In genomic region chr6:130207979-130208649, GRCh38 we compare ENCODE assay signal across 17 cellular contexts. TPM values are rescaled to one million over a fixed set of nuclear protein-coding genes. Genes with fewer than 3 reads are reported as not detected.
DNase-seq lines count a peak whose midpoint lies in the region; ATAC-seq and TF ChIP-seq lines count a peak whose summit lies in the region.
"Had no signal": no experiment of that assay in that cellular context is flagged by ENCODE, and none has a peak within 500 bp of the region (broad histone marks: within the 10 kb centered on the region; RNA-seq: fewer than 3 reads in every experiment).

No MANE protein-coding gene starts in this region.

- TF ChIP-seq CTCF in natural killer cell (IDR thresholded peaks at IDR 0.05): no peak

- peaks cover 64% of the 10 kb centered on the region for H3K4me1 ChIP-seq in CD8-positive, alpha-beta memory T cell (ENCODE audit: insufficient read depth, low read length)
- H3K4me1 ChIP-seq: Caco-2, HAP-1 had no signal

- H3K36me3 Mint-ChIP-seq in CD8-positive, alpha-beta memory T cell: peaks cover 39 to 92% (median 47%) of the 10 kb centered on the region in 3 donors
- peaks cover 83% of the 10 kb centered on the region for H3K36me3 Mint-ChIP-seq in central memory CD8-positive, alpha-beta T cell (ENCODE audit: insufficient read depth)
- peaks cover 35% of the 10 kb centered on the region for H3K36me3 Mint-ChIP-seq in natural killer cell

- DNase-seq in CD8-positive, alpha-beta memory T cell: no peak
- DNase-seq in central memory CD8-positive, alpha-beta T cell (ENCODE audit: low spot score in 2 of 2): no peak
- DNase-seq in natural killer cell: no peak
- DNase-seq in glomerular visceral epithelial cell (ENCODE audit: extremely low spot score): no peak
- DNase-seq in A172 (ENCODE audit: low spot score): no peak
- DNase-seq: Caco-2; CD4-positive, alpha-beta T cell; DMS153; DND-41; GOT3; HFFc6 had no signal

- POLR2A ChIA-PET in CD8-positive, alpha-beta memory T cell (lab: Charles Lee): interaction anchor here (0.6 kb wide), 1 partner anchor 91 kb away, joined by 3 read pairs; no protein-coding TSS in a partner anchor

- H3K27me3 ChIP-seq in CD8-positive, alpha-beta memory T cell (ENCODE audit: insufficient read depth, low read length, poor library complexity, severe bottlenecking): no peaks in the 10 kb centered on the region
- H3K27me3 ChIP-seq: BLaER1 had no signal

- peak overlapping the region; percentile 40 to 92 (median 80) for H3K27ac Mint-ChIP-seq in CD8-positive, alpha-beta memory T cell
- H3K27ac Mint-ChIP-seq in central memory CD8-positive, alpha-beta T cell (ENCODE audit: low read depth): peak overlapping the region; percentile 68
- peak overlapping the region; percentile 89 to 90 for H3K27ac Mint-ChIP-seq in natural killer cell
- H3K27ac Mint-ChIP-seq: B cell; CD4-positive, alpha-beta T cell; HFFc6 had no signal

- no peak for ATAC-seq in central memory CD8-positive, alpha-beta T cell (replicated peaks; ENCODE audit: extremely low read depth, poor library complexity, severe bottlenecking)
- ATAC-seq in natural killer cell: peak; percentile 36 to 73 (median 63)
- ATAC-seq in HG03520 (IDR thresholded peaks at IDR 0.05; ENCODE audit: unreplicated experiment): no peak
- no peak for ATAC-seq in HG02798 (IDR thresholded peaks at IDR 0.05; ENCODE audit: poor library complexity, unreplicated experiment)

- H3K9me3 Mint-ChIP-seq in CD8-positive, alpha-beta memory T cell: no peaks in the 10 kb centered on the region
- no peaks in the 10 kb centered on the region for H3K9me3 Mint-ChIP-seq in central memory CD8-positive, alpha-beta T cell
- H3K9me3 Mint-ChIP-seq in natural killer cell: no peaks in the 10 kb centered on the region
- H3K9me3 Mint-ChIP-seq: CD4-positive, alpha-beta T cell; HFFc6 had no signal

- no peaks in the 10 kb centered on the region for H3K27me3 Mint-ChIP-seq in CD8-positive, alpha-beta memory T cell
- no peaks in the 10 kb centered on the region for H3K27me3 Mint-ChIP-seq in central memory CD8-positive, alpha-beta T cell
- no peaks in the 10 kb centered on the region for H3K27me3 Mint-ChIP-seq in natural killer cell (ENCODE audit: low read depth in 2 of 2)
- H3K27me3 Mint-ChIP-seq: B cell; CD4-positive, alpha-beta T cell had no signal

- H3K36me3 ChIP-seq in CD8-positive, alpha-beta memory T cell (ENCODE audit: insufficient read depth, low read length): peaks cover 32% of the 10 kb centered on the region
- H3K36me3 ChIP-seq: BLaER1, HAP-1 had no signal

- peaks cover 80 to 93% (median 90%) of the 10 kb centered on the region in 3 donors for H3K4me1 Mint-ChIP-seq in CD8-positive, alpha-beta memory T cell
- peaks cover 74% of the 10 kb centered on the region for H3K4me1 Mint-ChIP-seq in central memory CD8-positive, alpha-beta T cell
- H3K4me1 Mint-ChIP-seq in natural killer cell: peaks cover 83 to 93% of the 10 kb centered on the region in 2 donors

- H3K9me3 ChIP-seq in CD8-positive, alpha-beta memory T cell (ENCODE audit: low read length): no peaks in the 10 kb centered on the region
- H3K9me3 ChIP-seq: Caco-2, HAP-1 had no signal

- peak overlapping the region; percentile 10 to 85 (median 35) for H3K4me3 Mint-ChIP-seq in CD8-positive, alpha-beta memory T cell
- H3K4me3 Mint-ChIP-seq in central memory CD8-positive, alpha-beta T cell: peak overlapping the region; percentile 62
- H3K4me3 Mint-ChIP-seq in natural killer cell: peak overlapping the region; percentile 55
- H3K4me3 Mint-ChIP-seq: B cell; CD4-positive, alpha-beta T cell; HFFc6 had no signal

- H3K4me3 ChIP-seq in CD8-positive, alpha-beta memory T cell (ENCODE audit: low read length): no peak overlapping the region
- H3K4me3 ChIP-seq: BLaER1, HAP-1 had no signal

- no peak overlapping the region for H3K27ac ChIP-seq in CD8-positive, alpha-beta memory T cell (ENCODE audit: low read depth, low read length)
- H3K27ac ChIP-seq: BLaER1, C4-2B had no signal

- intact Hi-C loops in natural killer cell (cut with micrococcal nuclease): no loop called here

- CTCF ChIA-PET in CD8-positive, alpha-beta memory T cell (lab: Charles Lee): interaction anchor here (1.1 to 1.7 kb wide), 3 partner anchors 15 to 74 kb away, joined by 3 to 7 read pairs (median 3); partner anchors contain the start of gene SAMD3

RNA-seq across cellular contexts. Expression of gene SAMD3, which starts 14.6 kb away (rescaled TPM):
- total RNA-seq in CD8-positive, alpha-beta memory T cell: 10 to 100 TPM; 12.5 to 14.5 TPM
- 220 TPM for polyA plus RNA-seq in CD8-positive, alpha-beta memory T cell
- total RNA-seq in natural killer cell: 100 to 1,000 TPM; 322 to 413 (median 339) TPM
- 0.07 and 0.28 TPM in 2 replicates for total RNA-seq in A172 (2014; rRNA removed; shearing (Covaris generic))

Comparison
In these comparisons a context has a peak if more than half of its experiments do, and no peak if none do; other contexts are left out.
1. ATAC-seq: peak in natural killer cell (3 of 3); none in central memory CD8-positive, alpha-beta T cell (single experiment), HG03520 (single experiment) and HG02798 (single experiment).
2. RNA of gene SAMD3, which starts 14.6 kb away (total RNA-seq): 322 to 413 TPM in natural killer cell; 12.5 to 14.5 TPM in CD8-positive, alpha-beta memory T cell and 0.07 to 0.28 TPM in A172; every median in the first group is over 10 times any median in the second.
3. Peak in every context shown above with its lines, with median percentiles within 50 percentile points of each other: H3K27ac Mint-ChIP-seq and H3K4me3 Mint-ChIP-seq.